ENCODE assay signal across 10 cellular contexts in the genomic region with DNA sequence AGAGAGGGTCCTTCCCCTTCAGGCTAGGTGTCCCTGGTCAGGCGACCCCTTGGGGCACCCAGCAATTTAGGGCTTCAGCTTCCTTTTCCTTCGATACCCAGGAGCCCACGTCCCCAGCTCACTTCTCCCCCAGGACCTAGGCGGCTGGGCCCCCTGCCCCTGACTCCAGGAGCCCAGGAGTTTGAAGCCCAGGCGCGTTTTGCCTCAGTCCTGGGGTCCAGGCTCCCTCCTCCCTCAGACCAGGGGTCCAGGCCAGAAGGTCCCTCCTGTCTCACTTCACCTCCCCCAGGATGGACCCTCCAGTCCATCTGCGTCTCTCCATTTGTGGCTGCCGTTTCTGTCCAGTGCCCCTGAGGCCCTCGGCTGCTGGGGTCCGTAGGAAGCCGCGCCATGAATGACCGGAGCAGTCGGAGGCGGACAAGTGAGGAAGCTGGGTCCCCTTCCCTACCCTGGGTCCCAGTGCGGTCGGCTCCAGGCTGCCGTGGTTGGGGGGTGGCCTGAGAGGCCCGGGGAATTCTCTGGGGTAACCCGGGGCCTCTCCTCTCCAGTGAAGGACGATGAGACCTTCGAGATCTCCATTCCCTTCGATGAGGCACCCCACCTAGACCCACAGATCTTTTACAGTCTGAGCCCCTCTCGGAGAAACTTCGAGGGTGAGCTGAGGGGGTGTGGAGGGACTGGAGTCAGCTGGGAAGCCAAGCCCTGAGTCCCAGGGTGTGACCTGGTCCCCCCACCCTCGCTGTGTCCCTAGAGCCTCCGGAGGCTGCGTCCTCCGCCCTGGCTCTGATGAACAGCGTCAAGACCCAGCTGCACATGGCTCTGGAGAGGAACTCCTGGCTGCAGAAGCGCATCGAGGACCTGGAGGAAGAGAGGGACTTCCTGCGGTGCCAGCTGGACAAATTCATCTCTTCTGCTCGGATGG. TPM values are rescaled to one million over a fixed set of nuclear protein-coding genes. Genes with fewer than 3 reads are reported as not detected.
A peak's percentile ranks its signal among the peaks of the same experiment; 100 is the strongest.
DNase-seq lines count a peak whose midpoint lies in the region; FAIRE-seq and TF ChIP-seq lines count a peak whose summit lies in the region.
"Had no signal": no experiment of that assay in that cellular context is flagged by ENCODE, and none has a peak within 500 bp of the region (broad histone marks: within the 10 kb centered on the region; RNA-seq: fewer than 3 reads in every experiment).

No MANE protein-coding gene starts in this region.

- no peaks in the 10 kb centered on the region for H3K9me1 ChIP-seq in keratinocyte (ENCODE audit: control insufficient read depth, extremely low read depth, insufficient read depth, low read length)

- peak overlapping the region; percentile 88 for H3K27ac Mint-ChIP-seq in activated naive CD8-positive, alpha-beta T cell treated with anti-CD3 and anti-CD28 coated beads for 36 hours

- DNase-seq in DMS 273 (lab: John Stamatoyannopoulos, UW; ENCODE audit: unreplicated experiment) (peak; percentile 46), DMS 273 treated with DMSO at 0.1 percent for 48 hours (lab: John Stamatoyannopoulos, UW) (no peak), keratinocyte (ENCODE audit: low read depth, low spot score) (no peak), stomach (no peak), cerebellum (ENCODE audit: low spot score) (no peak), HK-2 (ENCODE audit: unreplicated experiment) (no peak), dermis blood vessel endothelial cell (no peak)
- no peak for DNase-seq in activated naive CD8-positive, alpha-beta T cell treated with anti-CD3 and anti-CD28 coated beads for 36 hours
- DNase-seq: amniotic stem cell had no signal

- peaks cover 20% of the 10 kb centered on the region for H3K79me2 ChIP-seq in keratinocyte (ENCODE audit: control insufficient read depth, insufficient read depth, low read length)

- peaks cover 41% of the 10 kb centered on the region for H3K4me1 Mint-ChIP-seq in activated naive CD8-positive, alpha-beta T cell treated with anti-CD3 and anti-CD28 coated beads for 36 hours

- no peaks in the 10 kb centered on the region for H3K9me3 Mint-ChIP-seq in activated naive CD8-positive, alpha-beta T cell treated with anti-CD3 and anti-CD28 coated beads for 36 hours

- peaks cover 3% of the 10 kb centered on the region for H3K27me3 Mint-ChIP-seq in activated naive CD8-positive, alpha-beta T cell treated with anti-CD3 and anti-CD28 coated beads for 36 hours

- H3K27me3 ChIP-seq in keratinocyte (ENCODE audit: control insufficient read depth, extremely low read depth, insufficient read depth, low read length) (no peaks in the 10 kb centered on the region), stomach (no peaks in the 10 kb centered on the region)

- dilution Hi-C loops in keratinocyte (cut with MboI; ENCODE audit: extremely low pct_ligation_motif_present, low sequenced_read_pairs), result no loop called here

- peak overlapping the region; percentile 77 for H3K4me2 ChIP-seq in keratinocyte (ENCODE audit: control insufficient read depth, extremely low read depth, insufficient read depth, low read depth, low read length)

- H3K27ac ChIP-seq in keratinocyte (ENCODE audit: control insufficient read depth, insufficient read depth, low read length), result no peak overlapping the region
- peak overlapping the region; percentile 79 to 91 (median 85) for H3K27ac ChIP-seq in stomach

- H3K9me3 ChIP-seq in keratinocyte (ENCODE audit: control insufficient read depth, low read depth, low read length) (no peaks in the 10 kb centered on the region), stomach (no peaks in the 10 kb centered on the region)

- peaks cover 22% of the 10 kb centered on the region for H3K4me1 ChIP-seq in keratinocyte (ENCODE audit: control insufficient read depth, extremely low read depth, insufficient read depth, low read length)
- H3K4me1 ChIP-seq in stomach, result peaks cover 33 to 67% (median 57%) of the 10 kb centered on the region in 4 donors

- H3K4me3 ChIP-seq in keratinocyte (ENCODE audit: control insufficient read depth in 2 of 3, extremely low read depth in 1 of 3, insufficient read depth in 2 of 3, low read depth in 1 of 3, low read length in 3 of 3), result peak overlapping the region; percentile 29 to 67 (median 58)
- H3K4me3 ChIP-seq in stomach, result peak overlapping the region; percentile 62 to 97 (median 86)

- intact Hi-C loops in stomach (cut with DNase I; ENCODE audit: low total_unique reads), result no loop called here

- TF ChIP-seq CTCF in keratinocyte (optimal IDR thresholded peaks at IDR 0.05 in 1 of 3, IDR thresholded peaks at IDR 0.05 in 1 of 3, conservative IDR thresholded peaks at IDR 0.05 in 1 of 3; ENCODE audit: extremely low read depth in 1 of 3, insufficient read depth in 2 of 3, low read length in 3 of 3) (no peak), stomach (IDR thresholded peaks at IDR 0.05) (no peak)

- peaks cover 35% of the 10 kb centered on the region for H3K36me3 Mint-ChIP-seq in activated naive CD8-positive, alpha-beta T cell treated with anti-CD3 and anti-CD28 coated beads for 36 hours

- H3K36me3 ChIP-seq in keratinocyte (ENCODE audit: control insufficient read depth in 2 of 2, extremely low read depth in 1 of 2, insufficient read depth in 2 of 2, low read length in 2 of 2), result peaks cover 9 to 14% of the 10 kb centered on the region in 2 experiments
- peaks cover 11 to 44% (median 31%) of the 10 kb centered on the region in 4 donors for H3K36me3 ChIP-seq in stomach

- H3K4me3 Mint-ChIP-seq in activated naive CD8-positive, alpha-beta T cell treated with anti-CD3 and anti-CD28 coated beads for 36 hours, result peak overlapping the region; percentile 82

- no peaks in the 10 kb centered on the region for H4K20me1 ChIP-seq in keratinocyte (ENCODE audit: control insufficient read depth, extremely low read depth, insufficient read depth, low read length)

- TF ChIP-seq EP300 in stomach (IDR thresholded peaks at IDR 0.05), result no peak

- 36 to 51% (median 49%) methylated on average over 25 to 34 of the region's 34 CpGs for WGBS in stomach, 5 donors

- H2AFZ ChIP-seq in keratinocyte (ENCODE audit: control insufficient read depth, low read length), result no peak overlapping the region

- FAIRE-seq in keratinocyte (lab: Jason Lieb, UNC), result no peak
- FAIRE-seq: A204.1 had no signal

- no peak for TF ChIP-seq POLR2A in stomach (IDR thresholded peaks at IDR 0.05)

- H3K9ac ChIP-seq in keratinocyte (ENCODE audit: control insufficient read depth, extremely low read depth, insufficient read depth, low read length), result peak overlapping the region; percentile 75

RNA-seq across cellular contexts. Expression of gene CCDC106, which starts 0.9 kb away (rescaled TPM):
- 10 to 100 TPM; 10.9 to 12.0 TPM for total RNA-seq in activated naive CD8-positive, alpha-beta T cell treated with anti-CD3 and anti-CD28 coated beads for 36 hours
- polyA plus RNA-seq in keratinocyte (2.3 to 3.5 TPM (median 3.1 TPM) in 3 replicates), stomach (10 to 100 TPM; 12.0 to 19.4 (median 14.1) TPM)
- polyA plus RNA-seq in keratinocyte (2011; ENCODE audit: low read depth), result 1.8 TPM
- 1.6 and 4.0 TPM in 2 replicates for polyA plus RNA-seq in keratinocyte (2011; cell fraction: cytosol; rRNA removed)
- polyA plus RNA-seq in keratinocyte (2011; cell fraction: nucleus; rRNA removed), result 2.4 and 4.4 TPM in 2 replicates
- polyA plus RNA-seq in keratinocyte (2012; ENCODE audit: low replicate concordance), result 2.8 and 4.6 TPM in 2 replicates
- 0.96 to 3.7 TPM (median 1.1 TPM) in 3 replicates for polyA minus RNA-seq in keratinocyte
- polyA minus RNA-seq in keratinocyte (2011; cell fraction: cytosol; rRNA and poly(A)+ RNA removed), result 1.5 TPM
- polyA minus RNA-seq in keratinocyte (2011; cell fraction: nucleus; rRNA and poly(A)+ RNA removed), result 0.62 and 0.84 TPM in 2 replicates
- total RNA-seq in stomach (10 to 100 TPM in 3 of 5 donors, 1 to 10 TPM in 2; 3.5 to 25.5 (median 13.4) TPM), cerebellum (6.6 TPM), dermis blood vessel endothelial cell (7.8 and 13.9 TPM in 2 replicates)

RNA-seq across cellular contexts. Expression of gene ZNF581, which starts 5.5 kb away (rescaled TPM):
- 10 to 100 TPM; 39.9 to 42.3 TPM for total RNA-seq in activated naive CD8-positive, alpha-beta T cell treated with anti-CD3 and anti-CD28 coated beads for 36 hours
- polyA plus RNA-seq in keratinocyte, result 14.8 to 18.7 TPM (median 17.1 TPM) in 3 replicates
- 5.0 TPM for polyA plus RNA-seq in keratinocyte (2011; ENCODE audit: low read depth)
- polyA plus RNA-seq in keratinocyte (2011; cell fraction: cytosol; rRNA removed), result 15.0 and 26.2 TPM in 2 replicates
- polyA plus RNA-seq in keratinocyte (2011; cell fraction: nucleus; rRNA removed), result 12.8 and 15.9 TPM in 2 replicates
- 23.6 and 36.3 TPM in 2 replicates for polyA plus RNA-seq in keratinocyte (2012; ENCODE audit: low replicate concordance)
- polyA minus RNA-seq in keratinocyte, result 13.6 to 28.6 TPM (median 26.6 TPM) in 3 replicates
- 21.7 TPM for polyA minus RNA-seq in keratinocyte (2011; cell fraction: cytosol; rRNA and poly(A)+ RNA removed)
- 6.0 and 7.7 TPM in 2 replicates for polyA minus RNA-seq in keratinocyte (2011; cell fraction: nucleus; rRNA and poly(A)+ RNA removed)
- 10 to 100 TPM in 1 of 5 donors, 1 to 10 TPM in 4; 2.2 to 14.5 (median 5.3) TPM for total RNA-seq in stomach
- polyA plus RNA-seq in stomach, result 10 to 100 TPM; 14.9 to 27.8 (median 21.2) TPM
- total RNA-seq in cerebellum, result 6.5 TPM
- total RNA-seq in dermis blood vessel endothelial cell, result 16.3 and 20.8 TPM in 2 replicates

RNA-seq across cellular contexts. Expression of gene U2AF2, which starts 5.9 kb away (rescaled TPM):
- total RNA-seq in activated naive CD8-positive, alpha-beta T cell treated with anti-CD3 and anti-CD28 coated beads for 36 hours, result 100 to 1,000 TPM; 341 to 345 TPM
- polyA plus RNA-seq in keratinocyte (109 to 157 TPM (median 109 TPM) in 3 replicates), stomach (10 to 100 TPM; 53.2 to 91.4 (median 62.2) TPM)
- polyA plus RNA-seq in keratinocyte (2011; ENCODE audit: low read depth), result 104 TPM
- polyA plus RNA-seq in keratinocyte (2011; cell fraction: cytosol; rRNA removed), result 71.4 and 181 TPM in 2 replicates
- polyA plus RNA-seq in keratinocyte (2011; cell fraction: nucleus; rRNA removed), result 194 and 249 TPM in 2 replicates
- polyA plus RNA-seq in keratinocyte (2012; ENCODE audit: low replicate concordance), result 74.1 and 161 TPM in 2 replicates
- 80.8 to 152 TPM (median 96.3 TPM) in 3 replicates for polyA minus RNA-seq in keratinocyte
- polyA minus RNA-seq in keratinocyte (2011; cell fraction: cytosol; rRNA and poly(A)+ RNA removed), result 148 TPM
- 94.0 and 97.5 TPM in 2 replicates for polyA minus RNA-seq in keratinocyte (2011; cell fraction: nucleus; rRNA and poly(A)+ RNA removed)
- total RNA-seq in stomach (100 to 1,000 TPM in 4 of 5 donors, 10 to 100 TPM in 1; 70.5 to 463 (median 183) TPM), cerebellum (52.6 TPM), dermis blood vessel endothelial cell (84.1 and 172 TPM in 2 replicates)

RNA-seq across cellular contexts. Expression of gene ZNF580, which starts 8.1 kb away (rescaled TPM):
- 10 to 100 TPM; 29.6 to 30.6 TPM for total RNA-seq in activated naive CD8-positive, alpha-beta T cell treated with anti-CD3 and anti-CD28 coated beads for 36 hours
- polyA plus RNA-seq in keratinocyte (3.0 to 8.3 TPM (median 3.7 TPM) in 3 replicates), stomach (10 to 100 TPM; 18.6 to 26.9 (median 21.5) TPM)
- polyA plus RNA-seq in keratinocyte (2011; ENCODE audit: low read depth), result 3.4 TPM
- 9.4 and 16.5 TPM in 2 replicates for polyA plus RNA-seq in keratinocyte (2011; cell fraction: cytosol; rRNA removed)
- polyA plus RNA-seq in keratinocyte (2011; cell fraction: nucleus; rRNA removed), result 15.2 and 24.1 TPM in 2 replicates
- 20.5 and 21.3 TPM in 2 replicates for polyA plus RNA-seq in keratinocyte (2012; ENCODE audit: low replicate concordance)
- 3.1 to 16.1 TPM (median 4.9 TPM) in 3 replicates for polyA minus RNA-seq in keratinocyte
- 15.3 TPM for polyA minus RNA-seq in keratinocyte (2011; cell fraction: cytosol; rRNA and poly(A)+ RNA removed)
- 3.5 and 4.3 TPM in 2 replicates for polyA minus RNA-seq in keratinocyte (2011; cell fraction: nucleus; rRNA and poly(A)+ RNA removed)
- total RNA-seq in stomach (10 to 100 TPM in 4 of 5 donors, not detected in 1; 10.6 to 55.0 (median 16.6) TPM), cerebellum (7.8 TPM), dermis blood vessel endothelial cell (2.0 and 3.6 TPM in 2 replicates)

RNA-seq across cellular contexts. Expression of gene ZNF784, which starts 24.6 kb away (rescaled TPM):
- 1 to 10 TPM; 3.7 to 3.9 TPM for total RNA-seq in activated naive CD8-positive, alpha-beta T cell treated with anti-CD3 and anti-CD28 coated beads for 36 hours
- polyA plus RNA-seq in keratinocyte, result 1.9 to 2.3 TPM (median 2.1 TPM) in 3 replicates
- polyA plus RNA-seq in keratinocyte (2011; ENCODE audit: low read depth), result 1.5 TPM
- 1.0 and 2.0 TPM in 2 replicates for polyA plus RNA-seq in keratinocyte (2011; cell fraction: cytosol; rRNA removed)
- polyA plus RNA-seq in keratinocyte (2011; cell fraction: nucleus; rRNA removed), result 3.1 and 3.5 TPM in 2 replicates
- 2.0 and 4.2 TPM in 2 replicates for polyA plus RNA-seq in keratinocyte (2012; ENCODE audit: low replicate concordance)
- polyA minus RNA-seq in keratinocyte, result 1.6 to 3.7 TPM (median 2.5 TPM) in 3 replicates
- polyA minus RNA-seq in keratinocyte (2011; cell fraction: cytosol; rRNA and poly(A)+ RNA removed), result 1.9 TPM
- polyA minus RNA-seq in keratinocyte (2011; cell fraction: nucleus; rRNA and poly(A)+ RNA removed), result 1.1 and 1.6 TPM in 2 replicates
- 10 to 100 TPM in 1 of 5 donors, 1 to 10 TPM in 3, not detected in 1; 1.8 to 15.1 (median 4.6) TPM for total RNA-seq in stomach
- 1 to 10 TPM; 4.2 to 6.0 (median 5.9) TPM for polyA plus RNA-seq in stomach
- total RNA-seq in cerebellum, result 3.6 TPM
- total RNA-seq in dermis blood vessel endothelial cell, result 3.9 and 5.3 TPM in 2 replicates
